In the genomic region with DNA sequence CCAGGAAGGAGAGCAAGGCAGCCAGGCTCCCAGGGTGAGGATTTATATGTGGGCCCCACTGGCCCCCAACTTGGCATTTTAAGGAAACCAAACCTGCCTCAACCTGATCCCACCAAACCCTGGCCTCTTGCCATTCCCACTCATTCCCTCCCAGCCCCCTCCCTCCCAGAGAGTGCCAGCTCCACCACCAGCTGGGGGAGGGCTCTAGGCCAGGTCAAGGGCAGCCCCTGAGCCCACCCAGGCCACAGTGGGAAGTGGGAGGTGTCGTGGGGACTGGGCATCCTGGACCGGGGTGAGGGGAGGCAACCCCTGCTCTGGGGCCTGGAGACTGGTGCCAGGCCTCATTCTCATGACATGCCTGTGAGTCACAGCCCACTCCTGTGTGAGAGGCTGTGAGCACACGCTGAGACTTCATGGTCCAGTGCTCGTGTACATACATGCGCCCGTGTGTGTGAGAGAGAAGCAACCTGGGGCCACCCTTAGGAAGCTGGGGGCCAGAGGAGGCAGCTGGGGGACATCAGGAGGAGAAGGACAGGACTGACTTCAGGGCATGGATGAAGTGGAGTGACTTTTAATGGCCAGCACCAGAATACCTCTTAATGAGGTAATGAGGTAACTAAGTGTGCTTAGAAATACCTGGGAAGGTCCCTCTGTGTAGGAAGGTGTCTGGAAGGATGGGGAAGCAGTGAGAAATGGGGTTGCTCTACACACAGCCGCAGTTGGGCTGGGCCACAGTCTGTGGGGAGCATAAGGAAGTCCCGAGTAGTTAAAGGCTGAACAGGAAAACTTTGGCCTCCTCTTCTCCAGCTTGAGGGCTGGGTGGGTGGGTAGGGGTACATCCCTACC, we compare ENCODE assay signal across 1 cellular context.
TF ChIP-seq lines count a peak whose summit lies in the region.

S100A2 (minus strand) TSS at position 316 of the 846 bp plus-strand sequence. CDS start 1,967 bp downstream, outside the sequence.

TF ChIP-seq in HCT116, 20 proteins besides CTCF, POLR2A, EP300 and RAD21:
- TF ChIP-seq ZFX (IDR thresholded peaks at IDR 0.05): peak; percentile 44
- no peak for TF ChIP-seq ZNF274 (IDR thresholded peaks at IDR 0.05; ENCODE audit: low read depth, low read length)
- TF ChIP-seq, protein P1, sequence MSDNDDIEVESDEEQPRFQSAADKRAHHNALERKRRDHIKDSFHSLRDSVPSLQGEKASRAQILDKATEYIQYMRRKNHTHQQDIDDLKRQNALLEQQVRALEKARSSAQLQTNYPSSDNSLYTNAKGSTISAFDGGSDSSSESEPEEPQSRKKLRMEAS (IDR thresholded peaks at IDR 0.05): no peak
- no peak for TF ChIP-seq JUND (IDR thresholded peaks at IDR 0.05)
- TF ChIP-seq SRF (IDR thresholded peaks at IDR 0.05; ENCODE audit: low read depth): no peak
- no peak for TF ChIP-seq REST (IDR thresholded peaks at IDR 0.05; ENCODE audit: low read depth)
- no peak for TF ChIP-seq CEBPB (IDR thresholded peaks at IDR 0.05; ENCODE audit: low read depth)
- no peak for TF ChIP-seq FOSL1 (IDR thresholded peaks at IDR 0.05; ENCODE audit: low read depth)
- TF ChIP-seq EZH2phosphoT487 (IDR thresholded peaks at IDR 0.05; ENCODE audit: borderline replicate concordance): no peak
- no peak for TF ChIP-seq SIN3A (IDR thresholded peaks at IDR 0.05; ENCODE audit: low read depth)
- no peak for TF ChIP-seq EGR1 (IDR thresholded peaks at IDR 0.05; ENCODE audit: low read depth)
- TF ChIP-seq TCF7L2 (IDR thresholded peaks at IDR 0.05; ENCODE audit: borderline replicate concordance, extremely low read depth, insufficient read depth, insufficient read length): no peak
- TF ChIP-seq EZH2 (IDR thresholded peaks at IDR 0.05): no peak
- TF ChIP-seq POLR2AphosphoS5 (IDR thresholded peaks at IDR 0.05; ENCODE audit: low read depth, low read length): peak; percentile 51
- no peak for TF ChIP-seq SP1 (IDR thresholded peaks at IDR 0.05; ENCODE audit: low read depth)
- TF ChIP-seq, protein P2, sequence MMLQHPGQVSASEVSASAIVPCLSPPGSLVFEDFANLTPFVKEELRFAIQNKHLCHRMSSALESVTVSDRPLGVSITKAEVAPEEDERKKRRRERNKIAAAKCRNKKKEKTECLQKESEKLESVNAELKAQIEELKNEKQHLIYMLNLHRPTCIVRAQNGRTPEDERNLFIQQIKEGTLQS (IDR thresholded peaks at IDR 0.05): no peak
- TF ChIP-seq, protein P3, sequence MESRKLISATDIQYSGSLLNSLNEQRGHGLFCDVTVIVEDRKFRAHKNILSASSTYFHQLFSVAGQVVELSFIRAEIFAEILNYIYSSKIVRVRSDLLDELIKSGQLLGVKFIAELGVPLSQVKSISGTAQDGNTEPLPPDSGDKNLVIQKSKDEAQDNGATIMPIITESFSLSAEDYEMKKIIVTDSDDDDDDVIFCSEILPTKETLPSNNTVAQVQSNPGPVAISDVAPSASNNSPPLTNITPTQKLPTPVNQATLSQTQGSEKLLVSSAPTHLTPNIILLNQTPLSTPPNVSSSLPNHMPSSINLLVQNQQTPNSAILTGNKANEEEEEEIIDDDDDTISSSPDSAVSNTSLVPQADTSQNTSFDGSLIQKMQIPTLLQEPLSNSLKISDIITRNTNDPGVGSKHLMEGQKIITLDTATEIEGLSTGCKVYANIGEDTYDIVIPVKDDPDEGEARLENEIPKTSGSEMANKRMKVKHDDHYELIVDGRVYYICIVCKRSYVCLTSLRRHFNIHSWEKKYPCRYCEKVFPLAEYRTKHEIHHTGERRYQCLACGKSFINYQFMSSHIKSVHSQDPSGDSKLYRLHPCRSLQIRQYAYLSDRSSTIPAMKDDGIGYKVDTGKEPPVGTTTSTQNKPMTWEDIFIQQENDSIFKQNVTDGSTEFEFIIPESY (IDR thresholded peaks at IDR 0.05; ENCODE audit: extremely low read depth, insufficient replicate concordance, low read length): peak; percentile 63
- no peak for TF ChIP-seq ELF1 (IDR thresholded peaks at IDR 0.05; ENCODE audit: borderline replicate concordance, low read depth)
- TF ChIP-seq YY1 (IDR thresholded peaks at IDR 0.05; ENCODE audit: extremely low read depth, insufficient replicate concordance, low read depth, low read length): peak; percentile 26
- no peak for TF ChIP-seq CBX3 (IDR thresholded peaks at IDR 0.05; ENCODE audit: low read depth)
